In genomic region chr21:34617753-34618339, GRCh38 we compare ENCODE assay signal across 12 cellular contexts. TPM values are rescaled to one million over a fixed set of nuclear protein-coding genes. Genes with fewer than 3 reads are reported as not detected.
"Had no signal": no experiment of that assay in that cellular context is flagged by ENCODE, and none has a peak within 500 bp of the region (broad histone marks: within the 10 kb centered on the region; RNA-seq: fewer than 3 reads in every experiment).

No MANE protein-coding gene starts in this region.

- ATAC-seq: activated CD4-positive, CD25-positive, alpha-beta regulatory T cell treated with anti-CD3 and anti-CD28 coated beads, Interleukin-2, amount 50 U/mL, for 24 hours; psoas muscle; right lobe of liver had no signal

- H3K4me3 ChIP-seq: lung, psoas muscle, right lobe of liver had no signal

- H3K9me3 Mint-ChIP-seq: activated naive CD8-positive, alpha-beta T cell treated with anti-CD3 and anti-CD28 coated beads, Interleukin-2, amount 10 ng/mL, durations not matched to agents 7 days and 5 days; activated T-helper 1 cell treated with anti-CD3 and anti-CD28 coated beads, Interleukin-12 subunit alpha, Interleukin-12 subunit beta, Interleukin-2, Interleukin-4 antibody, amounts not matched to agents 30 ng/mL and 10 ng/mL and 1 ng/mL, durations not matched to agents 14 hours and 24 hours and 36 hours; mesothelial cell of epicardium; stimulated activated naive CD8-positive, alpha-beta T cell treated with anti-CD3 and anti-CD28 coated beads, Interleukin-15, Interleukin-2, amounts not matched to agents 100 ng/mL and 50 ng/mL, for 24 hours had no signal

- H3K9me3 ChIP-seq: psoas muscle, right lobe of liver had no signal

- H3K36me3 ChIP-seq: right lobe of liver had no signal

- DNase-seq: activated naive CD8-positive, alpha-beta T cell treated with anti-CD3 and anti-CD28 coated beads, Interleukin-2, amount 10 ng/mL, durations not matched to agents 7 days and 5 days; effector memory CD4-positive, alpha-beta T cell; head of caudate nucleus; psoas muscle had no signal

- H3K36me3 Mint-ChIP-seq: activated naive CD8-positive, alpha-beta T cell treated with anti-CD3 and anti-CD28 coated beads, Interleukin-2, amount 10 ng/mL, durations not matched to agents 7 days and 5 days; brain; mesothelial cell of epicardium had no signal

- H3K4me3 Mint-ChIP-seq: activated naive CD8-positive, alpha-beta T cell treated with anti-CD3 and anti-CD28 coated beads, Interleukin-2, amount 10 ng/mL, durations not matched to agents 7 days and 5 days; activated T-helper 1 cell treated with anti-CD3 and anti-CD28 coated beads, Interleukin-12 subunit alpha, Interleukin-12 subunit beta, Interleukin-2, Interleukin-4 antibody, amounts not matched to agents 30 ng/mL and 10 ng/mL and 1 ng/mL, durations not matched to agents 14 hours and 24 hours and 36 hours; mesothelial cell of epicardium; stimulated activated naive CD8-positive, alpha-beta T cell treated with anti-CD3 and anti-CD28 coated beads, Interleukin-15, Interleukin-2, amounts not matched to agents 100 ng/mL and 50 ng/mL, for 24 hours had no signal

- H3K27ac ChIP-seq: psoas muscle, right lobe of liver had no signal

- FAIRE-seq: frontal cortex had no signal

- H3K27ac Mint-ChIP-seq: activated naive CD8-positive, alpha-beta T cell treated with anti-CD3 and anti-CD28 coated beads, Interleukin-2, amount 10 ng/mL, durations not matched to agents 7 days and 5 days; activated T-helper 1 cell treated with anti-CD3 and anti-CD28 coated beads, Interleukin-12 subunit alpha, Interleukin-12 subunit beta, Interleukin-2, Interleukin-4 antibody, amounts not matched to agents 30 ng/mL and 10 ng/mL and 1 ng/mL, durations not matched to agents 14 hours and 24 hours and 36 hours; brain; mesothelial cell of epicardium; stimulated activated naive CD8-positive, alpha-beta T cell treated with anti-CD3 and anti-CD28 coated beads, Interleukin-15, Interleukin-2, amounts not matched to agents 100 ng/mL and 50 ng/mL, for 24 hours had no signal

- H3K27me3 ChIP-seq: right lobe of liver had no signal

RNA-seq across cellular contexts. Expression of gene CLIC6, which starts 50.9 kb away (rescaled TPM):
- total RNA-seq: activated T-helper 1 cell treated with anti-CD3 and anti-CD28 coated beads, Interleukin-12 subunit alpha, Interleukin-12 subunit beta, Interleukin-2, Interleukin-4 antibody, amounts not matched to agents 30 ng/mL and 10 ng/mL and 1 ng/mL, durations not matched to agents 14 hours and 24 hours and 36 hours had no signal
